In genomic region chrX:41705680-41706374, GRCh38 we compare ENCODE assay signal across 9 cellular contexts.
DNase-seq lines count a peak whose midpoint lies in the region; ATAC-seq and TF ChIP-seq lines count a peak whose summit lies in the region.
"Had no signal": no experiment of that assay in that cellular context is flagged by ENCODE, and none has a peak within 500 bp of the region (broad histone marks: within the 10 kb centered on the region; RNA-seq: fewer than 3 reads in every experiment).

No MANE protein-coding gene starts in this region.

- peak; percentile 84 for ATAC-seq in GM21381 (IDR thresholded peaks at IDR 0.05; ENCODE audit: unreplicated experiment)

- TF ChIP-seq CTCF in GM12864 (IDR thresholded peaks at IDR 0.05; ENCODE audit: low read depth, low read length, missing control alignments) (no peak), HL-60 (IDR thresholded peaks at IDR 0.05; ENCODE audit: insufficient read depth, low read length) (no peak)

- no peaks in the 10 kb centered on the region for H3K27me3 ChIP-seq in HL-60 (ENCODE audit: insufficient read depth, poor library complexity, severe bottlenecking)

- DNase-seq in GM12864 (ENCODE audit: low read depth): peak; percentile 45
- DNase-seq in HL-60 (ENCODE audit: low read depth in 1 of 2, low spot score in 1 of 2): peak; percentile 66 to 80
- peak; percentile 24 for DNase-seq in globus pallidus (ENCODE audit: low spot score)
- no peak for DNase-seq in AG08395 (ENCODE audit: low spot score)
- no peak for DNase-seq in NCI-H2081 (lab: John Stamatoyannopoulos, UW)
- DNase-seq in COR-L47 (lab: John Stamatoyannopoulos, UW): no peak
- DNase-seq in NCI-H2171 treated with DMSO at 0.1 percent for 48 hours (lab: John Stamatoyannopoulos, UW): no peak
- DNase-seq: T1000 had no signal

- peak overlapping the region; percentile 88 for H3K27ac ChIP-seq in HL-60 (replicated peaks)

- H3K4me3 ChIP-seq in GM12864 (ENCODE audit: low read depth, low read length) (no peak overlapping the region), HL-60 (replicated peaks; ENCODE audit: insufficient read depth, low read length) (no peak overlapping the region)

Comparison
In these comparisons a context has a peak if more than half of its experiments do, and no peak if none do; other contexts are left out.
1. DNase-seq: peak in GM12864 (single experiment), HL-60 (2 of 2) and globus pallidus (single experiment); none in AG08395 (single experiment), NCI-H2081 (0 of 2), COR-L47 (single experiment) and NCI-H2171 treated with DMSO at 0.1 percent for 48 hours (single experiment).